Comparison of ENCODE assay signal across 1 cellular context in genomic region chr16:70250748-70251650, GRCh38.
A peak's percentile ranks its signal among the peaks of the same experiment; 100 is the strongest.
TF ChIP-seq lines count a peak whose summit lies in the region.

No MANE protein-coding gene starts in this region.

TF ChIP-seq in HepG2, 621 proteins besides CTCF, POLR2A, EP300 and RAD21 (continued from another document and continues in another):
- TF ChIP-seq CREBL2 (CRISPR knock-in tag; IDR thresholded peaks at IDR 0.05; ENCODE audit: borderline replicate concordance) (0 out of 2 replicates have a peak, but pooled peaks have one; percentile 71), NCOA1 (CRISPR knock-in tag; IDR thresholded peaks at IDR 0.05) (no peak; the same call in 1 of the 2 replicates), RBM22 (optimal IDR thresholded peaks at IDR 0.05; ENCODE audit: low read length) (no peak), ZNF563 (CRISPR knock-in tag; IDR thresholded peaks at IDR 0.05) (peak; percentile 89; the same call in 1 of the 2 replicates), POLR2AphosphoS2 (IDR thresholded peaks at IDR 0.05; ENCODE audit: low read depth, low read length) (no peak), ZKSCAN8 (CRISPR knock-in tag; IDR thresholded peaks at IDR 0.05; ENCODE audit: borderline replicate concordance) (no peak), ZBTB38 (CRISPR knock-in tag; IDR thresholded peaks at IDR 0.05) (peak; percentile 69), HMG20A (CRISPR knock-in tag; IDR thresholded peaks at IDR 0.05; ENCODE audit: borderline replicate concordance) (no peak), NFYB (CRISPR knock-in tag; IDR thresholded peaks at IDR 0.05) (no peak), ZFP41 (CRISPR knock-in tag; IDR thresholded peaks at IDR 0.05; ENCODE audit: borderline replicate concordance) (no peak), LCORL (IDR thresholded peaks at IDR 0.05) (no peak), LCORL (CRISPR knock-in tag; IDR thresholded peaks at IDR 0.05) (no peak), ZNF710 (CRISPR knock-in tag; IDR thresholded peaks at IDR 0.05; ENCODE audit: borderline replicate concordance) (peak; percentile 62; the same call in 1 of the 2 replicates), ZHX2 (IDR thresholded peaks at IDR 0.05; ENCODE audit: low read depth) (0 out of 2 replicates have a peak, but pooled peaks have one; percentile 45), ZHX2 (CRISPR knock-in tag; IDR thresholded peaks at IDR 0.05; ENCODE audit: borderline replicate concordance) (peak; percentile 66; the same call in 1 of the 2 replicates), ZXDC (CRISPR knock-in tag; IDR thresholded peaks at IDR 0.05) (peak; percentile 61; the same call in 1 of the 2 replicates), SP4 (CRISPR knock-in tag; IDR thresholded peaks at IDR 0.05) (no peak), FOXO4 (CRISPR knock-in tag; conservative IDR thresholded peaks at IDR 0.05) (no peak), ZMYM2 (CRISPR knock-in tag; IDR thresholded peaks at IDR 0.05) (no peak), HNF4A (CRISPR knock-in tag; IDR thresholded peaks at IDR 0.05) (no peak), ZNF615 (CRISPR knock-in tag; IDR thresholded peaks at IDR 0.05; ENCODE audit: borderline replicate concordance) (no peak), MLX (CRISPR knock-in tag; IDR thresholded peaks at IDR 0.05) (no peak), HNRNPH1 (optimal IDR thresholded peaks at IDR 0.05; ENCODE audit: low read depth, low read length) (no peak), ZBTB34 (CRISPR knock-in tag; IDR thresholded peaks at IDR 0.05) (no peak), ZNF75D (CRISPR knock-in tag; IDR thresholded peaks at IDR 0.05; ENCODE audit: borderline replicate concordance) (no peak), MED1 (CRISPR knock-in tag; IDR thresholded peaks at IDR 0.05) (peak; percentile 61), KLF13 (CRISPR knock-in tag; IDR thresholded peaks at IDR 0.05) (0 out of 2 replicates have a peak, but pooled peaks have one; percentile 78), ZBTB21 (CRISPR knock-in tag; IDR thresholded peaks at IDR 0.05) (no peak), FOXJ3 (CRISPR knock-in tag; IDR thresholded peaks at IDR 0.05; ENCODE audit: borderline replicate concordance) (no peak), KDM5A (IDR thresholded peaks at IDR 0.05; ENCODE audit: borderline replicate concordance, low read length) (no peak; the same call in 1 of the 2 replicates), THAP9 (CRISPR knock-in tag; IDR thresholded peaks at IDR 0.05; ENCODE audit: borderline replicate concordance) (no peak), ZNF883 (CRISPR knock-in tag; IDR thresholded peaks at IDR 0.05; ENCODE audit: not compliant biosample characterization) (no peak), E2F1 (CRISPR knock-in tag; IDR thresholded peaks at IDR 0.05) (0 out of 2 replicates have a peak, but pooled peaks have one; percentile 53), ZNF572 (CRISPR knock-in tag; IDR thresholded peaks at IDR 0.05) (no peak), HNF1B (CRISPR knock-in tag; IDR thresholded peaks at IDR 0.05) (peak; percentile 60), ZBTB43 (CRISPR knock-in tag; conservative IDR thresholded peaks at IDR 0.05) (peak; percentile 84), EZH2 (conservative IDR thresholded peaks at IDR 0.05; ENCODE audit: low read depth, low read length) (no peak), EHMT2 (IDR thresholded peaks at IDR 0.05; ENCODE audit: borderline replicate concordance, low read depth, low read length) (no peak)
